In genomic region chr9:134449180-134449916, GRCh38 we compare ENCODE assay signal across 8 cellular contexts.
DNase-seq lines count a peak whose midpoint lies in the region; ATAC-seq and TF ChIP-seq lines count a peak whose summit lies in the region.

No MANE protein-coding gene starts in this region.

- H3K9me3 Mint-ChIP-seq in activated CD4-positive, alpha-beta T cell treated with anti-CD3 and anti-CD28 coated beads, Interleukin-2, amount 10 ng/mL, durations not matched to agents 7 days and 5 days: peaks cover 12% of the 10 kb centered on the region

- peaks cover 5% of the 10 kb centered on the region for H3K9me3 ChIP-seq in A673 (ENCODE audit: low read depth, low read length, poor library complexity, severe bottlenecking)
- peaks cover 0 to 8% (median 3%) of the 10 kb centered on the region in 4 donors for H3K9me3 ChIP-seq in liver (ENCODE audit: control insufficient read depth in 4 of 4, low read length in 3 of 4)

- TF ChIP-seq CTCF in A673 (conservative IDR thresholded peaks at IDR 0.05; ENCODE audit: low read depth, low read length) (peak; percentile 90), liver (IDR thresholded peaks at IDR 0.05; ENCODE audit: low read depth, low read length, missing input control) (peak; percentile 87)

- H3K4me1 ChIP-seq in A673 (ENCODE audit: insufficient read depth, low read length, poor library complexity, severe bottlenecking) (peaks cover 7% of the 10 kb centered on the region), liver (ENCODE audit: control insufficient read depth in 4 of 4, insufficient read depth in 4 of 4, low read length in 3 of 4) (no peaks in the 10 kb centered on the region)

- no peak overlapping the region for H3K4me3 ChIP-seq in A673 (ENCODE audit: low read depth, low read length, poor library complexity, severe bottlenecking)
- no peak overlapping the region for H3K4me3 ChIP-seq in liver (ENCODE audit: low read depth in 1 of 3, low read length in 3 of 3)

- H3K36me3 ChIP-seq in A673 (ENCODE audit: insufficient read depth, low read length, poor library complexity, severe bottlenecking) (no peaks in the 10 kb centered on the region), liver (ENCODE audit: control insufficient read depth in 4 of 4, insufficient read depth in 3 of 4, low read depth in 1 of 4, low read length in 3 of 4) (no peaks in the 10 kb centered on the region)

- H3K27me3 Mint-ChIP-seq in activated CD4-positive, alpha-beta T cell treated with anti-CD3 and anti-CD28 coated beads, Interleukin-2, amount 10 ng/mL, durations not matched to agents 7 days and 5 days: no peaks in the 10 kb centered on the region

- peak; percentile 95 for DNase-seq in A673 (ENCODE audit: low spot score)
- DNase-seq in NCI-H460 (ENCODE audit: extremely low read depth, low read depth): peak; percentile 88
- DNase-seq in activated CD4-positive, alpha-beta T cell treated with anti-CD3 and anti-CD28 coated beads, Interleukin-2, amount 10 ng/mL, durations not matched to agents 7 days and 5 days: peak; percentile 71
- DNase-seq in dedifferentiated amniotic fluid mesenchymal stem cell (ENCODE audit: extremely low spot score): peak; percentile 93
- DNase-seq in stimulated activated CD4-positive, alpha-beta T cell treated with anti-CD3 and anti-CD28 coated beads, TNF-alpha, amount 100 ng/mL, for 4 hours (ENCODE audit: low read depth in 3 of 3): peak; percentile 63 to 69 (median 69)

- H3K36me3 Mint-ChIP-seq in activated CD4-positive, alpha-beta T cell treated with anti-CD3 and anti-CD28 coated beads, Interleukin-2, amount 10 ng/mL, durations not matched to agents 7 days and 5 days (ENCODE audit: low read depth): peaks cover 1% of the 10 kb centered on the region

- H3K9ac ChIP-seq in liver (ENCODE audit: low read depth in 1 of 2, low read length in 2 of 2): no peak overlapping the region

- no peaks in the 10 kb centered on the region for H3K27me3 ChIP-seq in A673 (replicated peaks; ENCODE audit: insufficient read depth, low read depth, low read length, poor library complexity)
- H3K27me3 ChIP-seq in liver (ENCODE audit: control insufficient read depth in 4 of 4, insufficient read depth in 4 of 4, low read length in 3 of 4): no peaks in the 10 kb centered on the region

- CTCF ChIA-PET in A673 (lab: Charles Lee): interaction anchor here (0.6 to 1.7 kb wide), 10 partner anchors 14 to 290 kb away, joined by 3 to 14 read pairs (median 4); no protein-coding TSS in a partner anchor
- CTCF ChIA-PET in activated CD4-positive, alpha-beta T cell treated with anti-CD3 and anti-CD28 coated beads, Interleukin-2, amount 10 ng/mL, durations not matched to agents 7 days and 5 days (lab: Charles Lee): interaction anchor here (1.2 to 2.7 kb wide), 2 partner anchors 11 to 285 kb away, joined by 3 to 7 read pairs; partner anchors contain the start of gene RNU6ATAC

- H3K27ac ChIP-seq in A673 (ENCODE audit: low read depth, low read length, poor library complexity, severe bottlenecking): no peak overlapping the region
- no peak overlapping the region for H3K27ac ChIP-seq in liver (ENCODE audit: low read depth in 1 of 2, low read length in 2 of 2)

- no peak overlapping the region for H3K4me3 Mint-ChIP-seq in activated CD4-positive, alpha-beta T cell treated with anti-CD3 and anti-CD28 coated beads, Interleukin-2, amount 10 ng/mL, durations not matched to agents 7 days and 5 days

- no peak overlapping the region for H3K27ac Mint-ChIP-seq in activated CD4-positive, alpha-beta T cell treated with anti-CD3 and anti-CD28 coated beads, Interleukin-2, amount 10 ng/mL, durations not matched to agents 7 days and 5 days

- WGBS in liver: 23% methylated on average over 10 of the region's 10 CpGs

- peak; percentile 93 for TF ChIP-seq RAD21 in liver (IDR thresholded peaks at IDR 0.05)

- peaks cover 4% of the 10 kb centered on the region for H3K4me1 Mint-ChIP-seq in activated CD4-positive, alpha-beta T cell treated with anti-CD3 and anti-CD28 coated beads, Interleukin-2, amount 10 ng/mL, durations not matched to agents 7 days and 5 days

- peak; percentile 81 for ATAC-seq in GM18511 (IDR thresholded peaks at IDR 0.05; ENCODE audit: unreplicated experiment)
- ATAC-seq in HG03196 (IDR thresholded peaks at IDR 0.05; ENCODE audit: unreplicated experiment): peak; percentile 88

- no TSS peak for BruUV-seq in A673 (replicated peaks; lab: Mats Ljungman, UMichigan)

- POLR2A ChIA-PET in A673 (lab: Charles Lee; ENCODE audit: low non-redundant PET): no interaction called here
- POLR2A ChIA-PET in activated CD4-positive, alpha-beta T cell treated with anti-CD3 and anti-CD28 coated beads, Interleukin-2, amount 10 ng/mL, durations not matched to agents 7 days and 5 days (lab: Charles Lee): no interaction called here

- intact Hi-C loops in A673 (cut with micrococcal nuclease; ENCODE audit: unreplicated experiment): loop anchor here (1.0 to 10.0 kb wide), 3 partner anchors 207 to 625 kb away; no protein-coding TSS in a partner anchor

TF ChIP-seq in liver, 16 proteins besides CTCF, POLR2A, EP300 and RAD21:
- TF ChIP-seq HNF4A (conservative IDR thresholded peaks at IDR 0.05) (no peak), MAX (IDR thresholded peaks at IDR 0.05) (no peak), RXRA (IDR thresholded peaks at IDR 0.05) (no peak), REST (IDR thresholded peaks at IDR 0.05) (no peak), NR2F2 (IDR thresholded peaks at IDR 0.05) (no peak), JUND (IDR thresholded peaks at IDR 0.05) (no peak), GABPA (IDR thresholded peaks at IDR 0.05 in 1 of 2, conservative IDR thresholded peaks at IDR 0.05 in 1 of 2) (no peak), HNF4G (IDR thresholded peaks at IDR 0.05) (no peak), TAF1 (conservative IDR thresholded peaks at IDR 0.05) (no peak), YY1 (IDR thresholded peaks at IDR 0.05) (no peak), FOXA1 (IDR thresholded peaks at IDR 0.05) (no peak), ATF3 (IDR thresholded peaks at IDR 0.05) (no peak)
